In the genomic region with DNA sequence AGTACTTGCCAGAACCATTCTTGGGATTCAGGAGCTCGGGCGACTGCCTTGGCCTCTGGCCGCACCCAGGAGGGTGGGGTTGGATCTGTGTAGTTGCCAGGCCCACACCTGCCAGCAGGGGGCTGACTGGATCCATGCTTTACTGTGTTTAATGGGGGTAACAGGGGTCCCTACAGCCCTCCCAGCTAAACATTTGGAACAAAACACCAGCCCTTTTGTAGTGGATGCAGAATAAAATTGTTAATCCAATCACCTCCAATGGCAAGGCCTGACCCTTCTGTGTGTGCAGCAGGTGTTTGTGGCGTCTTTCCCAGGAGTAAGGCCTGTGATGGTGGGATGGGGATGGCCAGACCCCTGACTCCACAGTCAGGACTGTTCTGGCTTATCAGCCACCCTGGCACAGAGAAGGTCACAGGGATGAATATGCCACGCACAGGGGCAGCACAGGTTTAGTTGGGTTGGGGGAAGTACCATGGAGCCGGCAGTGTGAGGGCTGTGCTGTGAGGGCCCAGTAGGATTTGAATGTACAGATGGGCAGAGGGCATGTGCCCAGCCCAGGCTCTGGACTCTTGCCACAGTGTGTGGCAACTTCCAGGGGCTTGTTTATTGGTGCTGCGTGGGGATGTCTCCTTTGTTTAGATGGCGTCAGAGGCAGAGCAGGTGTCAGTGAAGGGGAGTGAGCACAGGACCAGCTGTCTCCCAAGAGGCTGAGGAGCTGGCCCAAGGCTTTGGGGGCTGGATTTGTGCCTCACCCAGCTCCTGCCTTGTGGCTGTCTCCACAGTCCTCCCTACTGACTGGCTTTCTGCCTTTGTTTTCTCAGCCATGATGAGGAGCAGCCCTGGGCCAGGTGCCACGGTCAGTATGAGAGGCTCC, we compare ENCODE assay signal across 8 cellular contexts. TPM values are rescaled to one million over a fixed set of nuclear protein-coding genes. Genes with fewer than 3 reads are reported as not detected.
DNase-seq lines count a peak whose midpoint lies in the region; ATAC-seq and TF ChIP-seq lines count a peak whose summit lies in the region.

No MANE protein-coding gene starts in this region.

- H3K4me1 ChIP-seq in adipocyte (ENCODE audit: control insufficient read depth, insufficient read depth, low read length) (peaks cover 18% of the 10 kb centered on the region), psoas muscle (peaks cover 41% of the 10 kb centered on the region)

- ATAC-seq in left cardiac atrium (peak; percentile 35 to 68), psoas muscle (peak; percentile 82 to 86 (median 84)), GM18907 (IDR thresholded peaks at IDR 0.05; ENCODE audit: unreplicated experiment) (no peak), GM19455 (IDR thresholded peaks at IDR 0.05; ENCODE audit: unreplicated experiment) (no peak)

- WGBS in psoas muscle, 3 donors, result 14 to 32% (median 21%) methylated on average over 9 of the region's 9 CpGs

- in situ Hi-C loops in ACHN (cut with HindIII; ENCODE audit: low pct_ligation_motif_present, low pct_unique_long_range_greater_than_20kb, low sequenced_read_pairs), result no loop called here
- in situ Hi-C loops in GM13976 (cut with MboI; ENCODE audit: low sequenced_read_pairs, unreplicated experiment), result no loop called here

- H3K9ac ChIP-seq in adipocyte (ENCODE audit: low read length), result peak overlapping the region; percentile 18

- no peak overlapping the region for H3K4me3 ChIP-seq in adipocyte (ENCODE audit: low read length)
- H3K4me3 ChIP-seq in psoas muscle, result no peak overlapping the region

- peak overlapping the region; percentile 79 for H3K27ac ChIP-seq in psoas muscle

- DNase-seq in ACHN, result peak; percentile 17
- DNase-seq in GM13976 (ENCODE audit: low spot score), result peak; percentile 77
- DNase-seq in OCI-M1 (lab: John Stamatoyannopoulos, UW), result peak; percentile 25
- DNase-seq in adipocyte (ENCODE audit: low read depth), result peak; percentile 51
- peak; percentile 51 for DNase-seq in left cardiac atrium
- peak; percentile 82 to 94 for DNase-seq in psoas muscle

- no peaks in the 10 kb centered on the region for H3K27me3 ChIP-seq in adipocyte (replicated peaks; ENCODE audit: control insufficient read depth, insufficient read depth, low read length)
- no peaks in the 10 kb centered on the region for H3K27me3 ChIP-seq in psoas muscle (ENCODE audit: insufficient read depth in 3 of 3, low read length in 2 of 3)

- TF ChIP-seq CTCF in GM13976 (IDR thresholded peaks at IDR 0.05; ENCODE audit: borderline replicate concordance, control extremely low read depth, extremely low read depth, insufficient read depth, missing control alignments) (peak; percentile 57), psoas muscle (IDR thresholded peaks at IDR 0.05) (peak; percentile 57)

- H3K9me3 ChIP-seq in adipocyte (ENCODE audit: control insufficient read depth, low read length) (no peaks in the 10 kb centered on the region), psoas muscle (no peaks in the 10 kb centered on the region)

- H3K36me3 ChIP-seq in adipocyte (ENCODE audit: control insufficient read depth, insufficient read depth, low read length, severe bottlenecking) (peaks cover 66% of the 10 kb centered on the region), psoas muscle (ENCODE audit: insufficient read depth in 1 of 2, low read depth in 1 of 2) (peaks cover 5 to 76% of the 10 kb centered on the region in 2 donors)

- intact Hi-C loops in left cardiac atrium (cut with DNase I) (no loop called here), psoas muscle (cut with DNase I) (loop anchor here in 1 of 2 donors (2.0 kb wide), 1 partner anchor 21 kb away; the partner anchor contains the start of gene SUN2)

RNA-seq across cellular contexts. Expression of gene SUN2, which starts 22.2 kb away (rescaled TPM):
- total RNA-seq in left cardiac atrium (100 to 1,000 TPM; 109 to 133 TPM), psoas muscle (100 to 1,000 TPM in 3 of 4 donors, 10 to 100 TPM in 1; 57.6 to 152 (median 106) TPM)
- polyA plus RNA-seq in psoas muscle, result 100 to 1,000 TPM in 1 of 3 donors, 10 to 100 TPM in 2; 64.9 to 142 (median 93.6) TPM

RNA-seq across cellular contexts. Expression of gene GTPBP1, which starts 27.8 kb away (rescaled TPM):
- total RNA-seq in left cardiac atrium (10 to 100 TPM; 25.1 to 33.5 TPM), psoas muscle (10 to 100 TPM; 19.3 to 46.1 (median 41.1) TPM)
- 10 to 100 TPM; 16.4 to 24.3 (median 17.4) TPM for polyA plus RNA-seq in psoas muscle

RNA-seq across cellular contexts. Expression of gene JOSD1, which starts 32.8 kb away (rescaled TPM):
- 10 to 100 TPM; 22.7 to 33.2 TPM for total RNA-seq in left cardiac atrium
- 10 to 100 TPM; 16.7 to 27.6 (median 24.4) TPM for total RNA-seq in psoas muscle
- polyA plus RNA-seq in psoas muscle, result 10 to 100 TPM; 14.3 to 58.5 (median 37.5) TPM

RNA-seq across cellular contexts. Expression of gene TOMM22, which starts 51.8 kb away (rescaled TPM):
- total RNA-seq in left cardiac atrium, result 10 to 100 TPM; 56.0 to 67.2 TPM
- 10 to 100 TPM; 56.9 to 80.7 (median 64.5) TPM for total RNA-seq in psoas muscle
- polyA plus RNA-seq in psoas muscle, result 100 to 1,000 TPM in 1 of 3 donors, 10 to 100 TPM in 2; 39.5 to 125 (median 74.7) TPM

Comparison
In these comparisons a context has a peak if more than half of its experiments do, and no peak if none do; other contexts are left out.
1. DNase-seq: peak in every context shown above with its lines; median percentile 88 in psoas muscle; 77 in GM13976; 51 in adipocyte; 51 in left cardiac atrium; 25 in OCI-M1; 17 in ACHN.
2. ATAC-seq: peak in left cardiac atrium (2 of 2) and psoas muscle (4 of 4); none in GM18907 (single experiment) and GM19455 (single experiment).